ENCODE assay signal across 8 cellular contexts in genomic region chr6:151451950-151452749, GRCh38. TPM values are rescaled to one million over a fixed set of nuclear protein-coding genes. Genes with fewer than 3 reads are reported as not detected.
DNase-seq lines count a peak whose midpoint lies in the region; ATAC-seq and TF ChIP-seq lines count a peak whose summit lies in the region.

RMND1 (minus strand) TSS chr6:151452126; CDS start chr6:151445811, 6,315 bp downstream.

- under 1% methylated on average over 74 of the region's 74 CpGs for WGBS in thymus

- peaks cover 3% of the 10 kb centered on the region for H3K4me1 ChIP-seq in thymus (ENCODE audit: control insufficient read depth, insufficient read depth, low read length)

- H3K36me3 ChIP-seq in thymus (ENCODE audit: control insufficient read depth, insufficient read depth), result no peaks in the 10 kb centered on the region

- peak within 1 kb of the TSS; percentile 91 for H3K27ac Mint-ChIP-seq in osteocyte (ENCODE audit: unreplicated experiment)

- TF ChIP-seq CTCF in GM12864 (IDR thresholded peaks at IDR 0.05; ENCODE audit: low read depth, low read length, missing control alignments) (no peak), osteocyte (IDR thresholded peaks at IDR 0.05) (no peak)

- peaks cover 40% of the 10 kb centered on the region for H3K4me1 Mint-ChIP-seq in osteocyte (ENCODE audit: unreplicated experiment)

- peak within 1 kb of the TSS; percentile 96 for H3K4me3 Mint-ChIP-seq in osteocyte (ENCODE audit: unreplicated experiment)

- DNase-seq in GM12864 (ENCODE audit: low read depth) (peak; percentile 99), NCI-H1417 (lab: John Stamatoyannopoulos, UW) (peak; percentile 99 to 100 (median 100)), SW 1271 (lab: John Stamatoyannopoulos, UW) (peak; percentile 99 to 100), head of caudate nucleus (peak; percentile 98 to 100 (median 100)), osteocyte (ENCODE audit: extremely low spot score, unreplicated experiment) (peak; percentile 100)
- peak; percentile 98 for DNase-seq in activated naive CD8-positive, alpha-beta T cell treated with anti-CD3 and anti-CD28 coated beads, Interleukin-2, amount 50 U/mL, for 16 hours (ENCODE audit: low read depth, low spot score)

- H3K36me3 Mint-ChIP-seq in osteocyte (ENCODE audit: unreplicated experiment), result peaks cover 2% of the 10 kb centered on the region

- ATAC-seq in HG02759 (IDR thresholded peaks at IDR 0.05; ENCODE audit: unreplicated experiment), result peak; percentile 97

- no peaks in the 10 kb centered on the region for H3K9me3 ChIP-seq in thymus (ENCODE audit: control insufficient read depth)

- H3K27me3 Mint-ChIP-seq in osteocyte (ENCODE audit: unreplicated experiment), result no peaks in the 10 kb centered on the region

- H3K9me3 Mint-ChIP-seq in osteocyte (ENCODE audit: unreplicated experiment), result no peaks in the 10 kb centered on the region

- H3K4me3 ChIP-seq in GM12864 (ENCODE audit: low read depth, low read length) (peak within 1 kb of the TSS; percentile 87), thymus (ENCODE audit: low read length) (peak within 1 kb of the TSS; percentile 93)

- intact Hi-C loops in head of caudate nucleus (cut with DNase I), result loop anchor here (5.0 kb wide), 1 partner anchor 60 kb away; the partner anchor contains the start of gene ZBTB2

- no peaks in the 10 kb centered on the region for H3K27me3 ChIP-seq in thymus (ENCODE audit: control insufficient read depth, insufficient read depth)

- peak within 1 kb of the TSS; percentile 86 for H3K27ac ChIP-seq in thymus (ENCODE audit: low read depth)

RNA-seq across cellular contexts. Expression of gene RMND1, which starts in this region (rescaled TPM):
- total RNA-seq in osteocyte, result 35.6 and 37.3 TPM in 2 replicates
- polyA plus RNA-seq in thymus, result 17.0 TPM

Comparison
In these comparisons a context has a peak if more than half of its experiments do, and no peak if none do; other contexts are left out.
1. Peak in every context shown above with its lines: DNase-seq, ATAC-seq, H3K4me3 ChIP-seq and H3K27ac ChIP-seq.